17 cellular contexts compared by ENCODE assay signal in genomic region chr16:69771651-69771967, GRCh38. TPM values are rescaled to one million over a fixed set of nuclear protein-coding genes. Genes with fewer than 3 reads are reported as not detected.
DNase-seq lines count a peak whose midpoint lies in the region; ATAC-seq and TF ChIP-seq lines count a peak whose summit lies in the region.
"Had no signal": no experiment of that assay in that cellular context is flagged by ENCODE, and none has a peak within 500 bp of the region (broad histone marks: within the 10 kb centered on the region; RNA-seq: fewer than 3 reads in every experiment).

No MANE protein-coding gene starts in this region.

- ATAC-seq in stimulated activated naive B cell treated with anti-CD40 and anti-IgM and Interleukin-4, amounts not matched to agents 10 μg/mL and 1 μg/mL and 100 μg/mL, for 72 hours (replicated peaks): no peak
- ATAC-seq: GM23338, Right ventricle myocardium inferior had no signal

- no peaks in the 10 kb centered on the region for H3K9me3 ChIP-seq in hepatocyte (ENCODE audit: low read depth)

- peaks cover 59% of the 10 kb centered on the region for H3K4me1 Mint-ChIP-seq in activated T-cell treated with anti-CD3 and anti-CD28 coated beads, Interleukin-2, amount 50 U/mL, for 24 hours (ENCODE audit: low read depth)
- H3K4me1 Mint-ChIP-seq in activated T-helper 1 cell treated with anti-CD3 and anti-CD28 coated beads, Interleukin-12 subunit alpha, Interleukin-12 subunit beta, Interleukin-2, Interleukin-4 antibody, amounts not matched to agents 30 ng/mL and 10 ng/mL and 1 ng/mL, durations not matched to agents 14 hours and 24 hours and 36 hours (ENCODE audit: low read depth): peaks cover 28% of the 10 kb centered on the region
- H3K4me1 Mint-ChIP-seq in stimulated activated naive B cell treated with anti-CD40 and anti-IgM and Interleukin-4, amounts not matched to agents 10 μg/mL and 1 μg/mL and 100 μg/mL, for 72 hours: peaks cover 43 to 73% of the 10 kb centered on the region in 2 donors

- no peaks in the 10 kb centered on the region for H3K4me1 ChIP-seq in hepatocyte (ENCODE audit: insufficient read depth)
- H3K4me1 ChIP-seq: Caco-2 had no signal

- no peaks in the 10 kb centered on the region for H3K27me3 Mint-ChIP-seq in activated T-cell treated with anti-CD3 and anti-CD28 coated beads, Interleukin-2, amount 50 U/mL, for 24 hours
- no peaks in the 10 kb centered on the region for H3K27me3 Mint-ChIP-seq in activated T-helper 1 cell treated with anti-CD3 and anti-CD28 coated beads, Interleukin-12 subunit alpha, Interleukin-12 subunit beta, Interleukin-2, Interleukin-4 antibody, amounts not matched to agents 30 ng/mL and 10 ng/mL and 1 ng/mL, durations not matched to agents 14 hours and 24 hours and 36 hours (ENCODE audit: insufficient read depth)
- H3K27me3 Mint-ChIP-seq in stimulated activated naive B cell treated with anti-CD40 and anti-IgM and Interleukin-4, amounts not matched to agents 10 μg/mL and 1 μg/mL and 100 μg/mL, for 72 hours: no peaks in the 10 kb centered on the region

- peaks cover 85% of the 10 kb centered on the region for H3K79me2 ChIP-seq in hepatocyte

- peak overlapping the region; percentile 67 for H3K27ac Mint-ChIP-seq in activated T-cell treated with anti-CD3 and anti-CD28 coated beads, Interleukin-2, amount 50 U/mL, for 24 hours
- peak overlapping the region; percentile 32 for H3K27ac Mint-ChIP-seq in activated T-helper 1 cell treated with anti-CD3 and anti-CD28 coated beads, Interleukin-12 subunit alpha, Interleukin-12 subunit beta, Interleukin-2, Interleukin-4 antibody, amounts not matched to agents 30 ng/mL and 10 ng/mL and 1 ng/mL, durations not matched to agents 14 hours and 24 hours and 36 hours
- peak overlapping the region; percentile 72 for H3K27ac Mint-ChIP-seq in stimulated activated naive B cell treated with anti-CD40 and anti-IgM and Interleukin-4, amounts not matched to agents 10 μg/mL and 1 μg/mL and 100 μg/mL, for 72 hours
- H3K27ac Mint-ChIP-seq: GM23338 had no signal

- no peak for TF ChIP-seq CTCF in hepatocyte (IDR thresholded peaks at IDR 0.05; ENCODE audit: poor library complexity)

- no peaks in the 10 kb centered on the region for H3K36me3 ChIP-seq in hepatocyte (replicated peaks; ENCODE audit: insufficient read depth, low read depth)

- 76% methylated on average over 2 of the region's 2 CpGs for WGBS in hepatocyte (ENCODE audit: low lambda C conversion rate, missing lambda C conversion rate)

- H3K4me3 Mint-ChIP-seq in activated T-cell treated with anti-CD3 and anti-CD28 coated beads, Interleukin-2, amount 50 U/mL, for 24 hours: no peak overlapping the region
- no peak overlapping the region for H3K4me3 Mint-ChIP-seq in activated T-helper 1 cell treated with anti-CD3 and anti-CD28 coated beads, Interleukin-12 subunit alpha, Interleukin-12 subunit beta, Interleukin-2, Interleukin-4 antibody, amounts not matched to agents 30 ng/mL and 10 ng/mL and 1 ng/mL, durations not matched to agents 14 hours and 24 hours and 36 hours
- peak overlapping the region; percentile 30 to 62 for H3K4me3 Mint-ChIP-seq in stimulated activated naive B cell treated with anti-CD40 and anti-IgM and Interleukin-4, amounts not matched to agents 10 μg/mL and 1 μg/mL and 100 μg/mL, for 72 hours
- H3K4me3 Mint-ChIP-seq: GM23338 had no signal

- peak overlapping the region; percentile 8 for H3K27ac ChIP-seq in hepatocyte

- H3K36me3 Mint-ChIP-seq in activated T-cell treated with anti-CD3 and anti-CD28 coated beads, Interleukin-2, amount 50 U/mL, for 24 hours (ENCODE audit: low read depth): peaks cover 23% of the 10 kb centered on the region
- peaks cover 15% of the 10 kb centered on the region for H3K36me3 Mint-ChIP-seq in activated T-helper 1 cell treated with anti-CD3 and anti-CD28 coated beads, Interleukin-12 subunit alpha, Interleukin-12 subunit beta, Interleukin-2, Interleukin-4 antibody, amounts not matched to agents 30 ng/mL and 10 ng/mL and 1 ng/mL, durations not matched to agents 14 hours and 24 hours and 36 hours (ENCODE audit: low read depth)
- peaks cover 30 to 54% of the 10 kb centered on the region in 2 donors for H3K36me3 Mint-ChIP-seq in stimulated activated naive B cell treated with anti-CD40 and anti-IgM and Interleukin-4, amounts not matched to agents 10 μg/mL and 1 μg/mL and 100 μg/mL, for 72 hours

- H3K9me3 Mint-ChIP-seq in activated T-cell treated with anti-CD3 and anti-CD28 coated beads, Interleukin-2, amount 50 U/mL, for 24 hours: peaks cover 13% of the 10 kb centered on the region
- H3K9me3 Mint-ChIP-seq in activated T-helper 1 cell treated with anti-CD3 and anti-CD28 coated beads, Interleukin-12 subunit alpha, Interleukin-12 subunit beta, Interleukin-2, Interleukin-4 antibody, amounts not matched to agents 30 ng/mL and 10 ng/mL and 1 ng/mL, durations not matched to agents 14 hours and 24 hours and 36 hours: peaks cover 12% of the 10 kb centered on the region
- H3K9me3 Mint-ChIP-seq in stimulated activated naive B cell treated with anti-CD40 and anti-IgM and Interleukin-4, amounts not matched to agents 10 μg/mL and 1 μg/mL and 100 μg/mL, for 72 hours: peaks cover 7 to 11% of the 10 kb centered on the region in 2 donors

- no peak for DNase-seq in activated T-cell treated with anti-CD3 and anti-CD28 coated beads, Interleukin-2, amount 50 U/mL, for 24 hours
- DNase-seq in activated T-cell treated with anti-CD3 and anti-CD28 coated beads, Interleukin-2, amount 50 U/mL, for 48 hours: no peak
- no peak for DNase-seq in activated T-helper 1 cell treated with anti-CD3 and anti-CD28 coated beads, Interleukin-12 subunit alpha, Interleukin-12 subunit beta, Interleukin-2, Interleukin-4 antibody, amounts not matched to agents 30 ng/mL and 10 ng/mL and 1 ng/mL, durations not matched to agents 14 hours and 24 hours and 36 hours (ENCODE audit: low spot score)
- DNase-seq in hepatocyte (ENCODE audit: low spot score) (no peak), NCI-H1436 treated with DMSO at 0.1 percent for 48 hours (lab: John Stamatoyannopoulos, UW) (no peak), NCI-H1105 treated with DMSO at 0.1 percent for 48 hours (lab: John Stamatoyannopoulos, UW) (no peak)
- DNase-seq in stimulated activated naive B cell treated with anti-CD40 and anti-IgM and Interleukin-4, amounts not matched to agents 10 μg/mL and 1 μg/mL and 100 μg/mL, for 72 hours: no peak
- DNase-seq in activated CD4-positive, alpha-beta T cell treated with anti-CD3 and anti-CD28 coated beads for 48 hours: no peak
- DNase-seq: 8988T, Caco-2, GF-D8, KG1, NCI-H146, NCI-H2081 treated with DMSO at 0.1 percent for 48 hours, NCI-H446 treated with DMSO at 0.1 percent for 48 hours had no signal

- intact Hi-C loops in activated T-helper 1 cell treated with anti-CD3 and anti-CD28 coated beads, Interleukin-12 subunit alpha, Interleukin-12 subunit beta, Interleukin-2, Interleukin-4 antibody, amounts not matched to agents 30 ng/mL and 10 ng/mL and 1 ng/mL, durations not matched to agents 14 hours and 24 hours and 36 hours (cut with micrococcal nuclease): no loop called here

- H3K27me3 ChIP-seq in hepatocyte: no peaks in the 10 kb centered on the region

- no peaks in the 10 kb centered on the region for H3K9me2 ChIP-seq in hepatocyte (replicated peaks; ENCODE audit: insufficient read depth)

- no peak overlapping the region for H3K4me2 ChIP-seq in hepatocyte
- H3K4me2 ChIP-seq: GM23338 had no signal

- H4K20me1 ChIP-seq in hepatocyte (ENCODE audit: insufficient read depth, poor library complexity, severe bottlenecking): peaks cover 3% of the 10 kb centered on the region

- H2AFZ ChIP-seq in hepatocyte: no peak overlapping the region
- H2AFZ ChIP-seq: GM23338 had no signal

- H3K4me3 ChIP-seq in hepatocyte: no peak overlapping the region
- H3K4me3 ChIP-seq: GM23338 had no signal

RNA-seq across cellular contexts. Expression of gene WWP2, which starts 9.5 kb away (rescaled TPM):
- 53.8 and 58.3 TPM in 2 replicates for total RNA-seq in activated T-helper 1 cell treated with anti-CD3 and anti-CD28 coated beads, Interleukin-12 subunit alpha, Interleukin-12 subunit beta, Interleukin-2, Interleukin-4 antibody, amounts not matched to agents 30 ng/mL and 10 ng/mL and 1 ng/mL, durations not matched to agents 14 hours and 24 hours and 36 hours
- 19.9 and 26.2 TPM in 2 replicates for total RNA-seq in hepatocyte
- polyA plus RNA-seq in hepatocyte: 19.1 and 23.1 TPM in 2 replicates

RNA-seq across cellular contexts. Expression of gene NOB1, which starts 16.9 kb away (rescaled TPM):
- 132 and 133 TPM in 2 replicates for total RNA-seq in activated T-helper 1 cell treated with anti-CD3 and anti-CD28 coated beads, Interleukin-12 subunit alpha, Interleukin-12 subunit beta, Interleukin-2, Interleukin-4 antibody, amounts not matched to agents 30 ng/mL and 10 ng/mL and 1 ng/mL, durations not matched to agents 14 hours and 24 hours and 36 hours
- 23.9 and 34.6 TPM in 2 replicates for total RNA-seq in hepatocyte
- 25.1 and 28.0 TPM in 2 replicates for polyA plus RNA-seq in hepatocyte

RNA-seq across cellular contexts. Expression of gene NQO1, which starts 45.2 kb away (rescaled TPM):
- 9.7 and 9.8 TPM in 2 replicates for total RNA-seq in activated T-helper 1 cell treated with anti-CD3 and anti-CD28 coated beads, Interleukin-12 subunit alpha, Interleukin-12 subunit beta, Interleukin-2, Interleukin-4 antibody, amounts not matched to agents 30 ng/mL and 10 ng/mL and 1 ng/mL, durations not matched to agents 14 hours and 24 hours and 36 hours
- 131 and 132 TPM in 2 replicates for total RNA-seq in hepatocyte
- polyA plus RNA-seq in hepatocyte: 142 and 169 TPM in 2 replicates

Comparison
In these comparisons a context has a peak if more than half of its experiments do, and no peak if none do; other contexts are left out.
1. H3K4me3 Mint-ChIP-seq: peak in stimulated activated naive B cell treated with anti-CD40 and anti-IgM and Interleukin-4, amounts not matched to agents 10 μg/mL and 1 μg/mL and 100 μg/mL, for 72 hours (2 of 2); none in activated T-cell treated with anti-CD3 and anti-CD28 coated beads, Interleukin-2, amount 50 U/mL, for 24 hours (single experiment) and activated T-helper 1 cell treated with anti-CD3 and anti-CD28 coated beads, Interleukin-12 subunit alpha, Interleukin-12 subunit beta, Interleukin-2, Interleukin-4 antibody, amounts not matched to agents 30 ng/mL and 10 ng/mL and 1 ng/mL, durations not matched to agents 14 hours and 24 hours and 36 hours (single experiment).
2. RNA of gene NQO1, which starts 45.2 kb away (total RNA-seq): 131 to 132 TPM in hepatocyte; 9.7 to 9.8 TPM in activated T-helper 1 cell treated with anti-CD3 and anti-CD28 coated beads, Interleukin-12 subunit alpha, Interleukin-12 subunit beta, Interleukin-2, Interleukin-4 antibody, amounts not matched to agents 30 ng/mL and 10 ng/mL and 1 ng/mL, durations not matched to agents 14 hours and 24 hours and 36 hours; every median in the first group is over 10 times any median in the second.
3. Peak in every context shown above with its lines, with median percentiles within 50 percentile points of each other: H3K27ac Mint-ChIP-seq.